30 cellular contexts compared by ENCODE assay signal in the genomic region with DNA sequence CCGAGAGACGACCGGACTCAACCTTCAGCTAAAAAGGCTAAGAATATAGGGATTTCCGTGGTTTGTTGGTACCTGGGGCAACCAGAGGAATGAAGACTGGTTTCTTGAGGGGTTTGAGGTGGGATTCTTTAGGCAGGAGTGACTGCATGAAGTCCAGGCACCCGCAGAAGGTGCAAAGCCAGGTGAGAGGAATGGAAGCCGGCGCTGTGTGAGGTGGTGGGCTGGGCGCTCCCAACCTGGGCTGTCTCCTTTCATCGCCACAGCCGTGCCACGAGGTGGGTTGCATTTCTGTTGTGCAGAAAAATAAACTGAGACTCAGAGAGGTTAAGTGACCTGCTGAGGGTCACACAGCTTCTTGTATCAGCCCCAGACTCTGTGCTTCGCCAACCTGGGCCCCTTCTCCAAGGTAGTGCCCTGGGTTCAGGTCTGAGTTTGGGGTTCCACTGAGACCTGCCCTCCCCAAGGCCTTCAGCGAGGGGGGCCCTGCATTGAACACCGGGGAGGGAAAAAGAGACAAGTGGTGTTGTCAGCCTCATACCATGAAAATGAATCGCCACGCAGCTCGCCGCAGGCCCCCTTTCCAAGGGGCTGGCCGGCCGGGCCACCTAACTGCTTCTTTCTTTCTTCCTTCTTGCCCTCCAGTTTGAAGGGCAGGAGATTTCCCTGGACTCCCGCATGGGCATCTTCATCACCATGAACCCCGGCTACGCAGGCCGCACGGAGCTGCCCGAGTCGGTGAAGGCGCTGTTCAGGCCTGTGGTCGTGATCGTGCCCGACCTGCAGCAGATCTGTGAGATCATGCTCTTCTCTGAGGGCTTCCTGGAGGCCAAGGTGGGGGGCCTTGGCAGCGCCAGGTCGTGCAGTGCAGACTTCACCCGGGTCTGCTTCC.
"Had no signal": no experiment of that assay in that cellular context is flagged by ENCODE, and none has a peak within 500 bp of the region (broad histone marks: within the 10 kb centered on the region; RNA-seq: fewer than 3 reads in every experiment).

No MANE protein-coding gene starts in this region.

- DNase-seq: heart left ventricle; left colon; mesendoderm; midbrain; mucosa of descending colon; naive thymus-derived CD4-positive, alpha-beta T cell; nucleus accumbens; pancreas; posterior cingulate gyrus; retina; right cardiac atrium; sigmoid colon; small intestine; spleen; stimulated activated CD4-positive, alpha-beta T cell treated with anti-CD3 and anti-CD28 coated beads, Interleukin-1b, Interleukin-23, amount 100 ng/mL, for 48 hours; stimulated activated CD4-positive, alpha-beta T cell treated with anti-CD3 and anti-CD28 coated beads, Interleukin-2, amount 100 ng/mL, for 48 hours; stimulated activated CD4-positive, alpha-beta T cell treated with anti-CD3 and anti-CD28 coated beads, Interleukin-4, amount 100 ng/mL, for 4 hours; stimulated activated CD8-positive, alpha-beta memory T cell treated with anti-CD3 and anti-CD28 coated beads, Interleukin-4, amount 100 ng/mL, for 48 hours; stimulated activated naive B cell treated with anti-CD40 and anti-IgM and Interleukin-4, amounts not matched to agents 10 μg/mL and 1 μg/mL and 100 μg/mL, for 72 hours; stimulated activated naive CD8-positive, alpha-beta T cell treated with anti-CD3 and anti-CD28 coated beads, Interleukin-15, Interleukin-2, amounts not matched to agents 100 U/mL and 50 U/mL, for 24 hours; stomach; testis; thyroid gland; transverse colon had no signal

- H3K27ac ChIP-seq: heart left ventricle, hepatocyte, left lung, pancreas, prostate gland, sigmoid colon, spleen, stomach, testis, thyroid gland, transverse colon, upper lobe of left lung, vagina had no signal

- H3K9me3 ChIP-seq: heart left ventricle, left lung, mucosa of descending colon, pancreas, prostate gland, sigmoid colon, spleen, stomach, testis, thyroid gland, transverse colon, upper lobe of left lung, vagina had no signal

- H3K36me3 ChIP-seq: heart left ventricle, left lung, pancreas, prostate gland, sigmoid colon, spleen, stomach, thyroid gland, transverse colon, upper lobe of left lung, vagina had no signal

- H3K4me1 ChIP-seq: heart left ventricle, left lung, pancreas, prostate gland, sigmoid colon, spleen, stomach, testis, thyroid gland, upper lobe of left lung, vagina had no signal

- H3K4me3 ChIP-seq: heart left ventricle, hepatocyte, left lung, lung, mucosa of descending colon, pancreas, prostate gland, sigmoid colon, spleen, stomach, testis, thyroid gland, transverse colon, upper lobe of left lung, vagina had no signal
